7 cellular contexts compared by ENCODE assay signal in the genomic region with DNA sequence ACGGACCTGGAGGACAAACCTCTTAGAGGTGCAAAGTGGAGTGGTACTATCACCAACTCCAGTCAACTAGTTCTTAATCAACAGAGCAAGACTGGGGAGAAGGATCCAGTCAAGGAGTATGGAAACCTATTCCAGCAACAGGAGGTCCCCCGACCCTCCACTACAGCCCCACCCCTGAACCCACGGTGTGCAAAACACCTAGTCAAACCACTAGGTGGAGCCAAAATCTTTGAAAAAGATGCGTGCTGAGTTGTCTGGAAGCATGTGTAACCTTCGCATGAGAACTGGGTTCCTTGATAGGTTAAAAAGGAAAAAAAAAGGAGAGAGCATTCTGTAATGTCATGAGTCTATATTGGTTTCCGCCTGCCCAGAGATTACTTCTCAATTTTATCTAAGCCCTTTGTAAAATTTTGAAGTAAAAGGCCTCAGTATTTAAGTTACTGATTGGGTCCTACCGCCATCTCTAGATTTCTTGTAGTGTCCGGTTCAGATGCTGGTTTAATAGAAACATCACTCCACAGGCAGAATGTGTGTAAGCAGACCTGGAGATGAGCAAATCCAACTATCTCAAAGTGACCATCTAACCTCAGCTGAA.
DNase-seq lines count a peak whose midpoint lies in the region; ATAC-seq, FAIRE-seq and TF ChIP-seq lines count a peak whose summit lies in the region.

No MANE protein-coding gene starts in this region.

- H2BK20ac ChIP-seq in H1 (ENCODE audit: low read length) = no peak overlapping the region

- FAIRE-seq in H1 (lab: Jason Lieb, UNC) = peak; percentile 91

- peaks cover 4% of the 10 kb centered on the region for H3K4me1 Mint-ChIP-seq in osteocyte (ENCODE audit: unreplicated experiment)

- no peak overlapping the region for H2BK15ac ChIP-seq in H1 (ENCODE audit: low read length)

- peak; percentile 29 for DNase-seq in DMS114 treated with DMSO at 0.1 percent for 48 hours (lab: John Stamatoyannopoulos, UW; ENCODE audit: unreplicated experiment)
- peak in 1 of 2 experiments; percentile 22 for DNase-seq in HL-60 (ENCODE audit: low read depth in 1 of 2, low spot score in 1 of 2)
- DNase-seq in OCI-M1 (lab: John Stamatoyannopoulos, UW) = peak; percentile 67
- peak in 1 of 2 experiments; percentile 66 for DNase-seq in H1 (ENCODE audit: low read depth in 1 of 2, low spot score in 2 of 2)
- no peak for DNase-seq in osteocyte (ENCODE audit: extremely low spot score, unreplicated experiment)
- DNase-seq in tibial nerve (ENCODE audit: low spot score in 2 of 2) = no peak

- H3K27ac Mint-ChIP-seq in osteocyte (ENCODE audit: unreplicated experiment) = no peak overlapping the region

- H3K27me3 ChIP-seq in HL-60 (ENCODE audit: insufficient read depth, poor library complexity, severe bottlenecking) = no peaks in the 10 kb centered on the region
- no peaks in the 10 kb centered on the region for H3K27me3 ChIP-seq in H1 (replicated peaks in 1 of 4; ENCODE audit: control insufficient read depth in 3 of 4, extremely low read depth in 1 of 4, insufficient read depth in 3 of 4, low read length in 3 of 4)
- H3K27me3 ChIP-seq in tibial nerve = no peaks in the 10 kb centered on the region

- H3K36me3 ChIP-seq in H1 (ENCODE audit: control insufficient read depth in 2 of 4, insufficient read depth in 4 of 4, low read length in 3 of 4) = no peaks in the 10 kb centered on the region
- no peaks in the 10 kb centered on the region for H3K36me3 ChIP-seq in tibial nerve

- H3K56ac ChIP-seq in H1 (replicated peaks; ENCODE audit: insufficient read length, low read depth, low read length) = no peak overlapping the region

- H3K23ac ChIP-seq in H1 (ENCODE audit: insufficient read length) = no peak overlapping the region

- no peaks in the 10 kb centered on the region for H4K20me1 ChIP-seq in H1 (replicated peaks in 1 of 2; ENCODE audit: control insufficient read depth in 1 of 2, insufficient read depth in 2 of 2, low read length in 2 of 2)

- H3K4me3 Mint-ChIP-seq in osteocyte (ENCODE audit: unreplicated experiment) = no peak overlapping the region

- WGBS in H1 (ENCODE audit: extremely low coverage in 1 of 2, insufficient coverage in 1 of 2, insufficient read length in 1 of 2, insufficient replicate concordance in 2 of 2, low coverage in 1 of 2, low lambda C conversion rate in 2 of 2, missing lambda C conversion rate in 1 of 2), 2 experiments = 52% methylated on average over 8 of the region's 8 CpGs; no CpG with 5 or more reads in 1 of the 2 experiments
- 55 to 60% methylated on average over 8 of the region's 8 CpGs for WGBS in tibial nerve, 2 donors

- no peak overlapping the region for H2AK5ac ChIP-seq in H1 (ENCODE audit: low read depth, low read length)

- H3K79me2 ChIP-seq in H1 (ENCODE audit: control insufficient read depth in 1 of 2, insufficient read depth in 2 of 2, low read length in 2 of 2) = no peaks in the 10 kb centered on the region

- H3K14ac ChIP-seq in H1 (ENCODE audit: insufficient read length) = no peak overlapping the region

- POLR2A ChIA-PET in H1 (lab: Charles Lee; ENCODE audit: partially characterized antibody) = no interaction called here

- H3K4ac ChIP-seq in H1 (replicated peaks; ENCODE audit: insufficient read length, low read depth, low read length) = no peak overlapping the region

- peaks cover 8% of the 10 kb centered on the region for H3K27me3 Mint-ChIP-seq in osteocyte (ENCODE audit: unreplicated experiment)

- no peak overlapping the region for H3K4me3 ChIP-seq in HL-60 (replicated peaks; ENCODE audit: insufficient read depth, low read length)
- H3K4me3 ChIP-seq in H1 (ENCODE audit: extremely low read depth in 1 of 4, insufficient read depth in 2 of 4, low read depth in 3 of 4, low read length in 4 of 4) = no peak overlapping the region
- H3K4me3 ChIP-seq in tibial nerve = no peak overlapping the region

- H3K4me2 ChIP-seq in H1 (ENCODE audit: insufficient read depth in 1 of 2, low read depth in 2 of 2, low read length in 2 of 2) = no peak overlapping the region

- H3K79me1 ChIP-seq in H1 (ENCODE audit: low read depth, low read length) = no peaks in the 10 kb centered on the region

- no peak overlapping the region for H2AFZ ChIP-seq in H1 (ENCODE audit: low read length)

- H3K9me3 Mint-ChIP-seq in osteocyte (ENCODE audit: unreplicated experiment) = no peaks in the 10 kb centered on the region

- no peaks in the 10 kb centered on the region for H3K36me3 Mint-ChIP-seq in osteocyte (ENCODE audit: unreplicated experiment)

- no peak overlapping the region for H2BK5ac ChIP-seq in H1 (ENCODE audit: low read depth, low read length)

- no peaks in the 10 kb centered on the region for H3K23me2 ChIP-seq in H1 (ENCODE audit: low read depth, low read length)

- H3K27ac ChIP-seq in HL-60 (replicated peaks) (no peak overlapping the region), H1 (ENCODE audit: low read depth, low read length) (no peak overlapping the region), tibial nerve (no peak overlapping the region)

- no peak overlapping the region for H2BK12ac ChIP-seq in H1 (ENCODE audit: low read depth, low read length)

- TF ChIP-seq RAD21 in H1 (IDR thresholded peaks at IDR 0.05 in 1 of 2, conservative IDR thresholded peaks at IDR 0.05 in 1 of 2; ENCODE audit: low read depth in 2 of 2, low read length in 2 of 2) = peak; percentile 92 to 93

- CTCF ChIA-PET in H1 (lab: Charles Lee; ENCODE audit: partially characterized antibody) = interaction anchor here (0.7 to 27.2 kb wide), 16 partner anchors 8 to 1020 kb away, joined by 3 to 368 read pairs (median 4); a partner anchor contains a TSS

- TF ChIP-seq CTCF in HL-60 (IDR thresholded peaks at IDR 0.05; ENCODE audit: insufficient read depth, low read length) (peak; percentile 28), H1 (IDR thresholded peaks at IDR 0.05; ENCODE audit: control extremely low read depth in 1 of 3, insufficient read depth in 1 of 3, low read depth in 1 of 3, low read length in 3 of 3) (peak; percentile 61 to 84 (median 79)), osteocyte (IDR thresholded peaks at IDR 0.05) (peak; percentile 53), tibial nerve (IDR thresholded peaks at IDR 0.05) (peak in 2 of 5 experiments; percentile 12 to 18)

- H3K9me3 ChIP-seq in H1 (ENCODE audit: insufficient read depth in 2 of 2, low read depth in 1 of 2, low read length in 1 of 2) (no peaks in the 10 kb centered on the region), tibial nerve (no peaks in the 10 kb centered on the region)

- TF ChIP-seq POLR2A in H1 (IDR thresholded peaks at IDR 0.05; ENCODE audit: control extremely low read depth in 1 of 2, low read depth in 2 of 2, low read length in 2 of 2) (no peak), tibial nerve (IDR thresholded peaks at IDR 0.05) (no peak)

- no peak overlapping the region for H3K9ac ChIP-seq in H1 (replicated peaks in 1 of 4; ENCODE audit: extremely low read depth in 1 of 4, low read depth in 3 of 4, low read length in 3 of 4)

- H4K91ac ChIP-seq in H1 (replicated peaks; ENCODE audit: insufficient read length, low read length) = no peak overlapping the region

- H3K18ac ChIP-seq in H1 (ENCODE audit: extremely low read depth, low read length) = no peak overlapping the region

- H3K4me1 ChIP-seq in H1 (replicated peaks in 1 of 4; ENCODE audit: control insufficient read depth in 3 of 4, insufficient read depth in 4 of 4, low read length in 3 of 4) = no peaks in the 10 kb centered on the region
- H3K4me1 ChIP-seq in tibial nerve = peaks cover 0 to 9% (median 0%) of the 10 kb centered on the region in 4 donors

- ATAC-seq in GM19025 (IDR thresholded peaks at IDR 0.05; ENCODE audit: low read depth, unreplicated experiment) = peak; percentile 74

- no peak overlapping the region for H4K8ac ChIP-seq in H1 (ENCODE audit: extremely low read depth, insufficient read depth, low read length)

- no peak overlapping the region for H2BK120ac ChIP-seq in H1 (replicated peaks; ENCODE audit: low read depth, low read length)

- H4K5ac ChIP-seq in H1 (ENCODE audit: insufficient read length, low read depth, low read length) = no peak overlapping the region

- TF ChIP-seq EP300 in H1 (IDR thresholded peaks at IDR 0.05; ENCODE audit: borderline replicate concordance in 1 of 2, low read depth in 2 of 2, low read length in 2 of 2) = no peak
- TF ChIP-seq EP300 in tibial nerve (IDR thresholded peaks at IDR 0.05) = no peak

TF ChIP-seq in H1, 55 proteins besides CTCF, POLR2A, EP300 and RAD21:
- TF ChIP-seq GTF2F1 (IDR thresholded peaks at IDR 0.05; ENCODE audit: borderline replicate concordance, low read depth, low read length) = no peak
- TF ChIP-seq SUZ12 (IDR thresholded peaks at IDR 0.05; ENCODE audit: low read length) = no peak
- TF ChIP-seq SIX5 (IDR thresholded peaks at IDR 0.05; ENCODE audit: low read depth, low read length) = no peak
- no peak for TF ChIP-seq SP1 (IDR thresholded peaks at IDR 0.05; ENCODE audit: low read depth, low read length)
- TF ChIP-seq, protein P1, sequence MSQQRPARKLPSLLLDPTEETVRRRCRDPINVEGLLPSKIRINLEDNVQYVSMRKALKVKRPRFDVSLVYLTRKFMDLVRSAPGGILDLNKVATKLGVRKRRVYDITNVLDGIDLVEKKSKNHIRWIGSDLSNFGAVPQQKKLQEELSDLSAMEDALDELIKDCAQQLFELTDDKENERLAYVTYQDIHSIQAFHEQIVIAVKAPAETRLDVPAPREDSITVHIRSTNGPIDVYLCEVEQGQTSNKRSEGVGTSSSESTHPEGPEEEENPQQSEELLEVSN (IDR thresholded peaks at IDR 0.05) = no peak
- TF ChIP-seq BACH1 (IDR thresholded peaks at IDR 0.05; ENCODE audit: low read length) = no peak
- TF ChIP-seq JUND (IDR thresholded peaks at IDR 0.05; ENCODE audit: low read length) = no peak
- TF ChIP-seq SIRT6 (IDR thresholded peaks at IDR 0.05; ENCODE audit: low read length) = no peak
- no peak for TF ChIP-seq POLR2AphosphoS5 (IDR thresholded peaks at IDR 0.05; ENCODE audit: low read depth, low read length)
- TF ChIP-seq EGR1 (IDR thresholded peaks at IDR 0.05; ENCODE audit: borderline replicate concordance, low read depth, low read length) = no peak
- TF ChIP-seq TEAD4 (IDR thresholded peaks at IDR 0.05; ENCODE audit: low read depth, low read length) = no peak
- no peak for TF ChIP-seq POU5F1 (IDR thresholded peaks at IDR 0.05; ENCODE audit: low read depth, low read length)
- TF ChIP-seq NRF1 (IDR thresholded peaks at IDR 0.05; ENCODE audit: low read depth, low read length) = no peak
TF ChIP-seq in H1: peak in this region for 0.

Comparison
In these comparisons a context has a peak if more than half of its experiments do, and no peak if none do; other contexts are left out.
1. DNase-seq: peak in DMS114 treated with DMSO at 0.1 percent for 48 hours (single experiment) and OCI-M1 (single experiment); none in osteocyte (single experiment) and tibial nerve (0 of 2).